18 cellular contexts compared by ENCODE assay signal in the genomic region with DNA sequence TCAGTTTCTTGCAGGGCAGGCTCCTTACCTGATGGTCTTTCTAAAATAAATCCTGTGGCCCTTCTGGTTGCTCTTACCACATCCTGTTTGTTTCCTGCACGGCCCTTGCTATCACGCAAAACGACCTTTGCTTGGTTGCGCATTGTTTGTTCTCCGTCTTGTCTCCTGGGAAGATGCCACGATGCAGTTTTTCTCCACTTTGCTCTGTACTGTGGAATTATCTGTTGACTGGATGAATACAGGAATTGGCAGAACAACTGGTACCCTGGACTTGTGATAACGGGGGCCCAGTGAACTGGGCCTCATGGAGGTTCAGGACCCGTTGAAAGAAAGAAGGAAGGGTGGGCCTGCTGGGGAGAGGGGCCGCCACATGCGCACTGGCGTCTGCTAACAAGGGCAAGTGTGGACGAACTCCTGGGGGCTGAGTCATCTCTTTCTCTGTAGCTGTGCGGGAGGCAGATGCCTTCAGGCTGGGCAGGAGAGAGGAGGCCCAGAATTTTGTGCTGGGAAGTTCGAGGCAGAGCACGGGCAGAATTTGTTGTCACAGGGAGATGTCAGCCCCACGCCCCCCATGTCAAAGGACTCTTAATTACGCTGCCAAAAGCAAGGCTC.
DNase-seq lines count a peak whose midpoint lies in the region; ATAC-seq, FAIRE-seq and TF ChIP-seq lines count a peak whose summit lies in the region.
"Had no signal": no experiment of that assay in that cellular context is flagged by ENCODE, and none has a peak within 500 bp of the region (broad histone marks: within the 10 kb centered on the region; RNA-seq: fewer than 3 reads in every experiment).

No MANE protein-coding gene starts in this region.

- no peaks in the 10 kb centered on the region for H3K79me2 ChIP-seq in HepG2 (ENCODE audit: insufficient read depth, low read length)

- H3K27ac ChIP-seq in right lobe of liver (peak overlapping the region in 2 of 3 donors; percentile 59 to 81), HepG2 (ENCODE audit: extremely low read length, insufficient read depth, low read length) (no peak overlapping the region), RWPE1 (no peak overlapping the region)

- peak; percentile 47 to 76 (median 50) for ATAC-seq in right lobe of liver
- ATAC-seq in HepG2: no peak
- ATAC-seq in GM19397 (IDR thresholded peaks at IDR 0.05; ENCODE audit: unreplicated experiment): no peak
- ATAC-seq in mucosa of descending colon: no peak

- DNase-seq in right lobe of liver (no peak), HepG2 (ENCODE audit: low spot score) (no peak), RWPE1 (ENCODE audit: low spot score) (peak; percentile 61), islet precursor cell (peak; percentile 84), ecto neural progenitor cell (ENCODE audit: low spot score) (no peak), mucosa of descending colon (no peak), amniotic stem cell (lab: John Stamatoyannopoulos, UW) (no peak)
- DNase-seq: 8988T, C1 segment of cervical spinal cord, IMR-90, Kasumi-1, NCI-H1417, NCI-H1930, NCI-H2171 treated with DMSO at 0.1 percent for 48 hours, NCI-H510A had no signal

- no TSS peak for BruUV-seq in HepG2 (replicated peaks; lab: Mats Ljungman, UMichigan)

- FAIRE-seq in HepG2 (lab: Jason Lieb, UNC): no peak
- FAIRE-seq: G401.6, GM19239 had no signal

- WGBS in right lobe of liver (ENCODE audit: insufficient coverage, low coverage, low lambda C conversion rate, missing lambda C conversion rate): 13% methylated on average over 8 of the region's 17 CpGs
- 36% methylated on average over 17 of the region's 17 CpGs for WGBS in HepG2 (ENCODE audit: low lambda C conversion rate)

- in situ Hi-C loops in HepG2 (cut with HindIII; ENCODE audit: extremely low pct_ligation_motif_present, low pct_unique_long_range_greater_than_20kb): no loop called here

- H3K4me1 ChIP-seq in right lobe of liver (no peaks in the 10 kb centered on the region), HepG2 (ENCODE audit: insufficient read depth, low read length) (peaks cover 19% of the 10 kb centered on the region), mucosa of descending colon (ENCODE audit: low read depth) (no peaks in the 10 kb centered on the region)

- POLR2A ChIA-PET in HepG2 (lab: Yijun Ruan, JAX) (no interaction called here), RWPE1 (lab: Yijun Ruan, JAX; ENCODE audit: low non-redundant PET) (no interaction called here)

- no peak overlapping the region for H3K4me2 ChIP-seq in HepG2 (ENCODE audit: low read depth, low read length)

- H3K36me3 ChIP-seq in right lobe of liver (no peaks in the 10 kb centered on the region), HepG2 (replicated peaks in 1 of 2; ENCODE audit: control insufficient read depth in 1 of 2, insufficient read depth in 2 of 2, low read length in 2 of 2) (no peaks in the 10 kb centered on the region), mucosa of descending colon (ENCODE audit: low read depth) (no peaks in the 10 kb centered on the region)

- H3K27me3 ChIP-seq in right lobe of liver: no peaks in the 10 kb centered on the region
- peaks cover 0 to 32% of the 10 kb centered on the region in 2 experiments; a peak in 2 of 5 replicates for H3K27me3 ChIP-seq in HepG2 (ENCODE audit: control insufficient read depth in 1 of 2, insufficient read depth in 2 of 2, low read length in 2 of 2)

- TF ChIP-seq RAD21 in HepG2 (CRISPR knock-in tag; IDR thresholded peaks at IDR 0.05): no peak

- H2AFZ ChIP-seq in HepG2 (ENCODE audit: low read length): no peak overlapping the region

- no peak overlapping the region for H3K9ac ChIP-seq in HepG2 (ENCODE audit: insufficient read depth, low read depth, low read length)

- CTCF ChIA-PET in HepG2 (lab: Yijun Ruan, JAX; ENCODE audit: low intra/inter-chr PET ratio, low total read pairs): no interaction called here
- CTCF ChIA-PET in RWPE1 (lab: Yijun Ruan, JAX): interaction anchor here (0.5 kb wide), 1 partner anchor 282 kb away, joined by 4 read pairs; no protein-coding TSS in a partner anchor

- H3K4me3 ChIP-seq in right lobe of liver (no peak overlapping the region), HepG2 (replicated peaks in 1 of 3; ENCODE audit: insufficient read depth in 1 of 3, low read depth in 2 of 3, low read length in 3 of 3) (no peak overlapping the region), mucosa of descending colon (no peak overlapping the region)

- intact Hi-C loops in right lobe of liver (cut with DNase I): no loop called here
- intact Hi-C loops in HepG2 (cut with micrococcal nuclease; ENCODE audit: unreplicated experiment): no loop called here
- intact Hi-C loops in mucosa of descending colon (cut with DNase I, micrococcal nuclease): no loop called here

- H3K9me3 ChIP-seq in right lobe of liver: no peaks in the 10 kb centered on the region
- H3K9me3 ChIP-seq in HepG2 (ENCODE audit: low read length): no peaks in the 10 kb centered on the region
- H3K9me3 ChIP-seq in mucosa of descending colon: no peaks in the 10 kb centered on the region

- TF ChIP-seq POLR2A in right lobe of liver (IDR thresholded peaks at IDR 0.05): no peak
- no peak for TF ChIP-seq POLR2A in HepG2 (IDR thresholded peaks at IDR 0.05; ENCODE audit: insufficient read depth in 1 of 2, low read depth in 2 of 2, low read length in 2 of 2)

- TF ChIP-seq EP300 in HepG2 (IDR thresholded peaks at IDR 0.05; ENCODE audit: low read depth in 2 of 2, low read length in 2 of 2): no peak
- TF ChIP-seq EP300 in HepG2 (CRISPR knock-in tag; IDR thresholded peaks at IDR 0.05; ENCODE audit: borderline replicate concordance): no peak

- TF ChIP-seq CTCF in right lobe of liver (IDR thresholded peaks at IDR 0.05) (no peak), HepG2 (CRISPR knock-in tag; IDR thresholded peaks at IDR 0.05) (no peak), RWPE1 (conservative IDR thresholded peaks at IDR 0.05; ENCODE audit: low read depth) (no peak), mucosa of descending colon (IDR thresholded peaks at IDR 0.05) (no peak)

- no peaks in the 10 kb centered on the region for H4K20me1 ChIP-seq in HepG2 (ENCODE audit: insufficient read depth, low read length)

TF ChIP-seq in HepG2, 621 proteins besides CTCF, POLR2A, EP300 and RAD21:
- TF ChIP-seq ATAD3A (CRISPR knock-in tag; IDR thresholded peaks at IDR 0.05): no peak

Comparison
In these comparisons a context has a peak if more than half of its experiments do, and no peak if none do; other contexts are left out.
1. ATAC-seq: peak in right lobe of liver (4 of 4); none in HepG2 (single experiment), GM19397 (single experiment) and mucosa of descending colon (single experiment).
2. H3K27ac ChIP-seq: peak in right lobe of liver (2 of 3); none in HepG2 (single experiment) and RWPE1 (single experiment).
3. DNase-seq: peak in RWPE1 (single experiment) and islet precursor cell (single experiment); none in right lobe of liver (0 of 3), HepG2 (single experiment), ecto neural progenitor cell (single experiment), mucosa of descending colon (0 of 3) and amniotic stem cell (single experiment).